In genomic region chr2:20931346-20931745, GRCh38 we compare ENCODE assay signal across 16 cellular contexts.
DNase-seq lines count a peak whose midpoint lies in the region; ATAC-seq, FAIRE-seq and TF ChIP-seq lines count a peak whose summit lies in the region.
"Had no signal": no experiment of that assay in that cellular context is flagged by ENCODE, and none has a peak within 500 bp of the region (broad histone marks: within the 10 kb centered on the region; RNA-seq: fewer than 3 reads in every experiment).

No MANE protein-coding gene starts in this region.

- H3K4me1 ChIP-seq in keratinocyte (ENCODE audit: control insufficient read depth, extremely low read depth, insufficient read depth, low read length), result peaks cover 14% of the 10 kb centered on the region
- peaks cover 0 to 52% (median 49%) of the 10 kb centered on the region in 4 donors for H3K4me1 ChIP-seq in sigmoid colon

- H3K4me3 ChIP-seq in NB4 (ENCODE audit: low read depth, low read length), result no peak overlapping the region
- no peak overlapping the region for H3K4me3 ChIP-seq in keratinocyte (ENCODE audit: control insufficient read depth in 2 of 3, extremely low read depth in 1 of 3, insufficient read depth in 2 of 3, low read depth in 1 of 3, low read length in 3 of 3)
- no peak overlapping the region for H3K4me3 ChIP-seq in sigmoid colon

- TF ChIP-seq POLR2A in NB4 (IDR thresholded peaks at IDR 0.05; ENCODE audit: extremely low read depth, insufficient read length) (no peak), sigmoid colon (IDR thresholded peaks at IDR 0.05) (no peak)

- no peaks in the 10 kb centered on the region for H4K20me1 ChIP-seq in keratinocyte (ENCODE audit: control insufficient read depth, extremely low read depth, insufficient read depth, low read length)

- H3K9me1 ChIP-seq in keratinocyte (ENCODE audit: control insufficient read depth, extremely low read depth, insufficient read depth, low read length), result no peaks in the 10 kb centered on the region

- H3K9me3 ChIP-seq in keratinocyte (ENCODE audit: control insufficient read depth, low read depth, low read length) (no peaks in the 10 kb centered on the region), sigmoid colon (no peaks in the 10 kb centered on the region)

- H2AFZ ChIP-seq in keratinocyte (ENCODE audit: control insufficient read depth, low read length), result no peak overlapping the region

- TF ChIP-seq EP300 in sigmoid colon (IDR thresholded peaks at IDR 0.05), result no peak

- H3K9ac ChIP-seq in keratinocyte (ENCODE audit: control insufficient read depth, extremely low read depth, insufficient read depth, low read length), result no peak overlapping the region

- dilution Hi-C loops in keratinocyte (cut with MboI; ENCODE audit: extremely low pct_ligation_motif_present, low sequenced_read_pairs), result no loop called here

- no peak for FAIRE-seq in keratinocyte (lab: Jason Lieb, UNC)
- FAIRE-seq: RCC 7860 had no signal

- intact Hi-C loops in sigmoid colon (cut with DNase I), result no loop called here

- no peak for ATAC-seq in HG03469 (IDR thresholded peaks at IDR 0.05; ENCODE audit: unreplicated experiment)

- H3K27me3 ChIP-seq in keratinocyte (ENCODE audit: control insufficient read depth, extremely low read depth, insufficient read depth, low read length), result no peaks in the 10 kb centered on the region
- H3K27me3 ChIP-seq in sigmoid colon, result no peaks in the 10 kb centered on the region

- peak overlapping the region; percentile 35 for H3K4me2 ChIP-seq in keratinocyte (ENCODE audit: control insufficient read depth, extremely low read depth, insufficient read depth, low read depth, low read length)

- H3K36me3 ChIP-seq in keratinocyte (ENCODE audit: control insufficient read depth in 2 of 2, extremely low read depth in 1 of 2, insufficient read depth in 2 of 2, low read length in 2 of 2) (no peaks in the 10 kb centered on the region), sigmoid colon (no peaks in the 10 kb centered on the region)

- WGBS in sigmoid colon, 2 donors, result 66 to 68% methylated on average over 2 of the region's 2 CpGs

- TF ChIP-seq CTCF in NB4 (IDR thresholded peaks at IDR 0.05; ENCODE audit: low read depth, low read length), result no peak
- no peak for TF ChIP-seq CTCF in keratinocyte (optimal IDR thresholded peaks at IDR 0.05 in 1 of 3, IDR thresholded peaks at IDR 0.05 in 1 of 3, conservative IDR thresholded peaks at IDR 0.05 in 1 of 3; ENCODE audit: extremely low read depth in 1 of 3, insufficient read depth in 2 of 3, low read length in 3 of 3)
- TF ChIP-seq CTCF in sigmoid colon (IDR thresholded peaks at IDR 0.05), result no peak

- no peak overlapping the region for H3K27ac ChIP-seq in keratinocyte (ENCODE audit: control insufficient read depth, insufficient read depth, low read length)
- H3K27ac ChIP-seq in sigmoid colon, result peak overlapping the region in 3 of 4 donors; percentile 26 to 69 (median 58)

- DNase-seq in AG08395 (ENCODE audit: low spot score) (peak; percentile 4), NB4 (ENCODE audit: low read depth) (peak; percentile 25), keratinocyte (ENCODE audit: low read depth, low spot score) (no peak), sigmoid colon (no peak), NOMO-1 treated with dmso at 0.1 percent for 144 hours (lab: John Stamatoyannopoulos, UW; ENCODE audit: unreplicated experiment) (no peak), GDM1 (lab: John Stamatoyannopoulos, UW) (no peak)
- DNase-seq: AML-193, DMS 273 treated with DMSO at 0.1 percent for 48 hours, Karpas-422, MM.1S, NCI-H1105, NCI-H1694, NCI-H2227 treated with DMSO at 0.1 percent for 48 hours, SHP77 treated with DMSO at 0.1 percent for 48 hours had no signal

- H3K79me2 ChIP-seq in keratinocyte (ENCODE audit: control insufficient read depth, insufficient read depth, low read length), result no peaks in the 10 kb centered on the region

Comparison
In these comparisons a context has a peak if more than half of its experiments do, and no peak if none do; other contexts are left out.
1. DNase-seq: peak in AG08395 (single experiment) and NB4 (single experiment); none in keratinocyte (single experiment), sigmoid colon (single experiment), NOMO-1 treated with dmso at 0.1 percent for 144 hours (single experiment) and GDM1 (single experiment).